In the genomic region with DNA sequence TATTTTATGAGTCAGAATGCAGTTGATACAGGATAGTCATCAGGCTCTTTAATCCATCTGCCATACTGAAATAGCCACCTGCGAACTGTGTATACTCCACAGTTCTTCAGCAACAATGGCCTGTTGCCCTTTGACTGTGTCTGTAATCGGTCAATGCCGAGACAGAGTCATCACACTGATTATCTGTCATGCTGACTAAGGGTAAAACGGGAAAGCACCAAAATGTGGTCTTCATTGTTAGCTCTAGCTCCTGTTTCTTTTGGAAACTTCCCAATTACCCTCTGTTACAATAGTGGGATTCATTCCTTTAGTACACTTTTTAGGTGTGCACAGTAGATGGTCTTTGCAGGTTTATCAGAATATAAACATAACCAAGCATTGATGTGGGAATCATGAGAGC, we compare ENCODE assay signal across 9 cellular contexts.
"Had no signal": no experiment of that assay in that cellular context is flagged by ENCODE, and none has a peak within 500 bp of the region (broad histone marks: within the 10 kb centered on the region; RNA-seq: fewer than 3 reads in every experiment).

No MANE protein-coding gene starts in this region.

- H3K27ac ChIP-seq: GM23248, HL-60, KMS-11 had no signal

- ATAC-seq: HCT116 had no signal

- H3K4me3 ChIP-seq: GM23248, HAP-1 had no signal

- H3K36me3 ChIP-seq: HAP-1 had no signal

- DNase-seq: GM23248, GOT3, H7, HFFc6, KBM-7 had no signal

- H3K9ac ChIP-seq: GM23248, KMS-11 had no signal

- H3K9me3 ChIP-seq: HAP-1 had no signal

- H3K4me2 ChIP-seq: KMS-11 had no signal

- H2AFZ ChIP-seq: GM23248 had no signal
